ENCODE assay signal across 11 cellular contexts in the genomic region with DNA sequence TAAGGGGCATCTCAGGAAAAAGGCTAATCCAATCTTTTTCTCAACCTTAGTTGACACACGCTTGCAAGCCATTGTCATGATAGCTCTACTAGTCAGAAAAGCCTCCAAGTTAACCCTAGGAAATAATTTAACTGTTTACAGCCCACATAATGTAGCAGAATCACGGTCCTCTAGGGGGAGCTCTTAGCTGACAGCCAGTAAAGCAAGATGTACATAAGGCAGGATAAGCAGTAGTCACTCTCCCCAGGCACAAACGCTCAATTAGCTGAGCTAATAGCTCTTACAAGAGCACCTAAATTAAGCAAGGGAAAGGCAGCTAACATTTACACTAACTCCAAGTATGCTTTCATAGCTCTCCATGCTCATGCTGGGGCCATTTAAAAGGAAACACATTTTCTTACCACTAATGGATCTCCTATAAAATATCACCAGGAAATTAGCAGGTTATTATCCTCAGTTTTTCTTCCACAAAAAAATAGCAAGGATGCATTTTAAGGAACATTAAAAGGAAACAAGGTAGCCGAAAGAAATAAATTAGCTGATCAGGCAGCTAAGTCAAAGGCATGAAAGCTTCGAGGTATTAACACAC. TPM values are rescaled to one million over a fixed set of nuclear protein-coding genes. Genes with fewer than 3 reads are reported as not detected.
DNase-seq lines count a peak whose midpoint lies in the region; ATAC-seq and TF ChIP-seq lines count a peak whose summit lies in the region.
"Had no signal": no experiment of that assay in that cellular context is flagged by ENCODE, and none has a peak within 500 bp of the region (broad histone marks: within the 10 kb centered on the region; RNA-seq: fewer than 3 reads in every experiment).

No MANE protein-coding gene starts in this region.

- H3K36me3 ChIP-seq in KMS-11 (ENCODE audit: insufficient read depth) (no peaks in the 10 kb centered on the region), smooth muscle cell (ENCODE audit: low read depth) (no peaks in the 10 kb centered on the region)
- H3K36me3 ChIP-seq: ovary had no signal

- H3K4me2 ChIP-seq in KMS-11 (no peak overlapping the region), smooth muscle cell (no peak overlapping the region)

- no peaks in the 10 kb centered on the region for H3K36me3 Mint-ChIP-seq in activated naive CD4-positive, alpha-beta T cell treated with anti-CD3 and anti-CD28 coated beads for 36 hours (ENCODE audit: low read depth)
- no peaks in the 10 kb centered on the region for H3K36me3 Mint-ChIP-seq in natural killer cell

- no peaks in the 10 kb centered on the region for H3K27me3 ChIP-seq in KMS-11 (ENCODE audit: insufficient read depth, low read depth)
- no peaks in the 10 kb centered on the region for H3K27me3 ChIP-seq in smooth muscle cell (ENCODE audit: low read depth)
- H3K27me3 ChIP-seq: ovary had no signal

- no peaks in the 10 kb centered on the region for H3K27me3 Mint-ChIP-seq in activated naive CD4-positive, alpha-beta T cell treated with anti-CD3 and anti-CD28 coated beads for 36 hours (ENCODE audit: low read depth)
- H3K27me3 Mint-ChIP-seq in natural killer cell (ENCODE audit: low read depth in 2 of 2), result peaks cover 0 to 3% of the 10 kb centered on the region in 2 donors

- H3K4me1 Mint-ChIP-seq in activated naive CD4-positive, alpha-beta T cell treated with anti-CD3 and anti-CD28 coated beads for 36 hours (ENCODE audit: low read depth), result no peaks in the 10 kb centered on the region
- no peaks in the 10 kb centered on the region for H3K4me1 Mint-ChIP-seq in natural killer cell

- H3K4me1 ChIP-seq in KMS-11 (ENCODE audit: low read depth, poor library complexity, severe bottlenecking) (no peaks in the 10 kb centered on the region), smooth muscle cell (ENCODE audit: low read depth) (no peaks in the 10 kb centered on the region)

- H4K20me1 ChIP-seq in KMS-11 (ENCODE audit: insufficient read depth) (no peaks in the 10 kb centered on the region), smooth muscle cell (ENCODE audit: low read depth) (no peaks in the 10 kb centered on the region)

- intact Hi-C loops in activated naive CD4-positive, alpha-beta T cell treated with anti-CD3 and anti-CD28 coated beads for 36 hours (cut with micrococcal nuclease), result no loop called here
- intact Hi-C loops in natural killer cell (cut with micrococcal nuclease), result no loop called here

- no peaks in the 10 kb centered on the region for H3K9me3 ChIP-seq in smooth muscle cell (replicated peaks; ENCODE audit: low read depth)
- H3K9me3 ChIP-seq: ovary had no signal

- H3K9ac ChIP-seq in KMS-11 (no peak overlapping the region), smooth muscle cell (ENCODE audit: low read depth) (no peak overlapping the region)

- TF ChIP-seq CTCF in KMS-11 (conservative IDR thresholded peaks at IDR 0.05; ENCODE audit: low read depth, low read length) (0 out of 2 replicates have a peak, but pooled peaks have one; percentile 25), smooth muscle cell (IDR thresholded peaks at IDR 0.05; ENCODE audit: borderline replicate concordance, insufficient read depth, poor library complexity, severe bottlenecking) (peak; percentile 21), natural killer cell (IDR thresholded peaks at IDR 0.05) (no peak)

- no peak overlapping the region for H2AFZ ChIP-seq in KMS-11 (ENCODE audit: low read depth)
- no peak overlapping the region for H2AFZ ChIP-seq in smooth muscle cell (ENCODE audit: low read depth)

- no peaks in the 10 kb centered on the region for H3K9me3 Mint-ChIP-seq in activated naive CD4-positive, alpha-beta T cell treated with anti-CD3 and anti-CD28 coated beads for 36 hours
- no peaks in the 10 kb centered on the region for H3K9me3 Mint-ChIP-seq in natural killer cell

- CTCF ChIA-PET in activated naive CD4-positive, alpha-beta T cell treated with anti-CD3 and anti-CD28 coated beads for 36 hours (lab: Charles Lee), result interaction anchor here (0.6 to 2.1 kb wide), 20 partner anchors 10 to 517 kb away, joined by 3 to 12 read pairs (median 3); partner anchors contain the start of genes NLRP11 and ZSCAN5A

- no peaks in the 10 kb centered on the region for H3F3A ChIP-seq in smooth muscle cell (ENCODE audit: low read depth)

- in situ Hi-C loops in KBM-7 (cut with MboI; ENCODE audit: low pct_unique_long_range_greater_than_20kb, low sequenced_read_pairs), result no loop called here

- 64% methylated on average over 5 of the region's 5 CpGs for WGBS in smooth muscle cell (ENCODE audit: low lambda C conversion rate)

- ATAC-seq in natural killer cell, result no peak
- ATAC-seq in esophagus mucosa, result no peak

- H3K4me3 ChIP-seq in KMS-11 (IDR thresholded peaks at IDR 0.05; ENCODE audit: insufficient read depth, low read depth, low read length) (no peak overlapping the region), smooth muscle cell (no peak overlapping the region)
- H3K4me3 ChIP-seq: ovary had no signal

- no peak overlapping the region for H3K27ac Mint-ChIP-seq in activated naive CD4-positive, alpha-beta T cell treated with anti-CD3 and anti-CD28 coated beads for 36 hours
- H3K27ac Mint-ChIP-seq in natural killer cell, result no peak overlapping the region

- H3K27ac ChIP-seq in KMS-11, result no peak overlapping the region
- no peak overlapping the region for H3K27ac ChIP-seq in smooth muscle cell (ENCODE audit: low read depth)
- H3K27ac ChIP-seq: ovary had no signal

- no peaks in the 10 kb centered on the region for H3K79me2 ChIP-seq in KMS-11 (ENCODE audit: insufficient read depth, low read depth)
- no peaks in the 10 kb centered on the region for H3K79me2 ChIP-seq in smooth muscle cell (ENCODE audit: low read depth)

- peak; percentile 49 for DNase-seq in activated naive CD4-positive, alpha-beta T cell treated with anti-CD3 and anti-CD28 coated beads for 36 hours
- DNase-seq in activated naive CD4-positive, alpha-beta T cell (lab: John Stamatoyannopoulos, UW), result no peak
- DNase-seq in activated naive CD4-positive, alpha-beta T cell treated with anti-CD3 and anti-CD28 coated beads, Interleukin-2, amount 50 U/mL, for 16 hours, result peak; percentile 17
- DNase-seq in smooth muscle cell (lab: John Stamatoyannopoulos, UW; ENCODE audit: unreplicated experiment) (no peak), natural killer cell (no peak), KBM-7 (no peak)
- DNase-seq: activated CD8-positive, alpha-beta memory T cell treated with anti-CD3 and anti-CD28 coated beads, Interleukin-2, amount 50 U/mL, for 48 hours; NCI-H510A; ovary had no signal

- no peak overlapping the region for H3K4me3 Mint-ChIP-seq in activated naive CD4-positive, alpha-beta T cell treated with anti-CD3 and anti-CD28 coated beads for 36 hours
- no peak overlapping the region for H3K4me3 Mint-ChIP-seq in natural killer cell

RNA-seq across cellular contexts. Expression of gene ZSCAN5A, which starts 33.7 kb away (rescaled TPM):
- total RNA-seq in activated naive CD4-positive, alpha-beta T cell treated with anti-CD3 and anti-CD28 coated beads for 36 hours, result 1 to 10 TPM; 3.7 to 4.1 TPM
- 4.7 and 7.4 TPM in 2 replicates for total RNA-seq in smooth muscle cell
- polyA plus RNA-seq in smooth muscle cell, result 5.3 and 11.0 TPM in 2 replicates
- total RNA-seq in natural killer cell, result 10 to 100 TPM in 1 of 3 donors, 1 to 10 TPM in 2; 6.7 to 10.2 (median 7.9) TPM
- total RNA-seq in esophagus mucosa, result 7.8 TPM

RNA-seq across cellular contexts. Expression of gene ZNF582, which starts 45.0 kb away (rescaled TPM):
- 1 to 10 TPM; 1.1 to 2.2 TPM for total RNA-seq in activated naive CD4-positive, alpha-beta T cell treated with anti-CD3 and anti-CD28 coated beads for 36 hours
- 0.99 and 4.9 TPM in 2 replicates for total RNA-seq in smooth muscle cell
- polyA plus RNA-seq in smooth muscle cell, result 3.8 and 4.4 TPM in 2 replicates
- total RNA-seq in natural killer cell, result 1 to 10 TPM; 1.3 to 3.3 (median 2.8) TPM
- 0.92 TPM for total RNA-seq in esophagus mucosa

RNA-seq across cellular contexts. Expression of gene ZNF583, which starts 55.7 kb away (rescaled TPM):
- total RNA-seq in activated naive CD4-positive, alpha-beta T cell treated with anti-CD3 and anti-CD28 coated beads for 36 hours, result 1 to 10 TPM in 1 of 2 experiments, under 1 TPM in 1; 0.55 to 1.2 TPM
- total RNA-seq in smooth muscle cell (5.5 and 7.9 TPM in 2 replicates), natural killer cell (1 to 10 TPM; 2.7 to 5.1 (median 3.3) TPM), esophagus mucosa (0.48 TPM)
- 5.2 and 6.4 TPM in 2 replicates for polyA plus RNA-seq in smooth muscle cell

Comparison
In these comparisons a context has a peak if more than half of its experiments do, and no peak if none do; other contexts are left out.
1. DNase-seq: peak in activated naive CD4-positive, alpha-beta T cell treated with anti-CD3 and anti-CD28 coated beads for 36 hours (single experiment) and activated naive CD4-positive, alpha-beta T cell treated with anti-CD3 and anti-CD28 coated beads, Interleukin-2, amount 50 U/mL, for 16 hours (single experiment); none in activated naive CD4-positive, alpha-beta T cell (0 of 4), smooth muscle cell (single experiment), natural killer cell (single experiment) and KBM-7 (single experiment).